Comparison of ENCODE assay signal across 18 cellular contexts in the genomic region with DNA sequence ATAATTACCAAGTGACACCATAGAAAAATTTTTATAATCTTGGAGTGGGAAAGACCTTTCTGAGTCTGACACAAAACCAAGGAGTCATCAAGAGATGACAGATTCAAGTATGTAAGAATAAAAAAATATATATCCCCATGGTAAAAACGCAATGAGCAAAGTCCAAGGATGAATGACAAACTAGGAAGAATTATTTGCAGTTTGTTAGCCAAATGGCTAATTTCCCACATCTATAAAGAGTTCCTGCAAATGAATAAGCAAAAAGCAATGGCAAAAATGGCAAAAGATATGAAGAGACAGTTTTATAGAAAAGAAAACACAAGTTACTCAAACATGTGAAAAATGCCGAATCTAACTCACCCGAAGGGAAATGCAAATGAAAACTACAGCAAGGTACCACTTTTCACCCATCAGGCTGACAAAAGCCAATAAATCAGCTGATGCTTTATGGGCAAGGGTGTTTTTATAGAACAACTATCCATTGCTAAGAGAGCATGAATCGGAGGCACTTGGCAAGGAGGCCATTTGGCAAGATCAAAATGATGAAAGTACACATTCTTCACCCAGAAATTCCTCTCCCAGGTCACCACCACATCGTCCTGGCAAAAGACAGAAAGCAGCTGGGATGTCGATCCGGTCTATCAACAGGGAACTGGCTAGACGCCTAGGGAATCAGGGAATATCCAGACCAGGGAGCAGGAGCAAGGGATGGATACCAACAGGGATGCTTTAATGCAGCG. TPM values are rescaled to one million over a fixed set of nuclear protein-coding genes. Genes with fewer than 3 reads are reported as not detected.
DNase-seq lines count a peak whose midpoint lies in the region; ATAC-seq lines count a peak whose summit lies in the region.
"Had no signal": no experiment of that assay in that cellular context is flagged by ENCODE, and none has a peak within 500 bp of the region (broad histone marks: within the 10 kb centered on the region; RNA-seq: fewer than 3 reads in every experiment).

No MANE protein-coding gene starts in this region.

- H3K27ac ChIP-seq in neuronal stem cell (replicated peaks; ENCODE audit: low read length): no peak overlapping the region
- H3K27ac ChIP-seq: parathyroid adenoma, testis, WERI-Rb-1 had no signal

- no peak overlapping the region for H2AFZ ChIP-seq in neuronal stem cell (ENCODE audit: low read length)
- H2AFZ ChIP-seq: parathyroid adenoma had no signal

- no CpG with 5 or more reads among the region's 9 CpGs for WGBS in neuronal stem cell (ENCODE audit: extremely low coverage in 2 of 2, insufficient read length in 2 of 2, insufficient replicate concordance in 1 of 2), 2 donors

- no peak overlapping the region for H2AK5ac ChIP-seq in neuronal stem cell (ENCODE audit: low read depth, low read length)

- no peaks in the 10 kb centered on the region for H3K36me3 ChIP-seq in skeletal muscle satellite cell (ENCODE audit: insufficient read depth, low read length)
- H3K36me3 ChIP-seq in neuronal stem cell (replicated peaks in 1 of 2; ENCODE audit: control insufficient read depth in 2 of 2, insufficient read depth in 2 of 2, low read length in 2 of 2): no peaks in the 10 kb centered on the region

- H4K8ac ChIP-seq in neuronal stem cell (ENCODE audit: low read depth, low read length): no peak overlapping the region

- no peak overlapping the region for H4K91ac ChIP-seq in neuronal stem cell (ENCODE audit: low read depth, low read length, poor library complexity)

- H3K4ac ChIP-seq in neuronal stem cell (ENCODE audit: low read length): no peak overlapping the region

- no peak overlapping the region for H3K14ac ChIP-seq in neuronal stem cell (ENCODE audit: low read length)

- H3K4me2 ChIP-seq in skeletal muscle satellite cell (ENCODE audit: low read length): peak overlapping the region; percentile 29
- no peak overlapping the region for H3K4me2 ChIP-seq in neuronal stem cell (ENCODE audit: insufficient read depth, low read length, poor library complexity, severe bottlenecking)

- H2BK5ac ChIP-seq in neuronal stem cell (ENCODE audit: low read length): no peak overlapping the region

- no peak overlapping the region for H3K18ac ChIP-seq in neuronal stem cell (ENCODE audit: low read length)

- H3K4me3 ChIP-seq in skeletal muscle satellite cell (ENCODE audit: low read length): no peak overlapping the region
- no peak overlapping the region for H3K4me3 ChIP-seq in neuronal stem cell (ENCODE audit: low read length in 2 of 2)
- H3K4me3 ChIP-seq: testis had no signal

- H3K4me1 ChIP-seq in skeletal muscle satellite cell (ENCODE audit: control insufficient read depth, insufficient read depth, low read length) (peaks cover 11% of the 10 kb centered on the region), neuronal stem cell (ENCODE audit: control insufficient read depth in 2 of 2, insufficient read depth in 1 of 2, low read depth in 1 of 2, low read length in 2 of 2) (peaks cover 0 to 10% of the 10 kb centered on the region in 2 donors)
- H3K4me1 ChIP-seq: parathyroid adenoma had no signal

- ATAC-seq in GM18909 (IDR thresholded peaks at IDR 0.05; ENCODE audit: poor library complexity, unreplicated experiment): no peak
- ATAC-seq in HG03378 (IDR thresholded peaks at IDR 0.05; ENCODE audit: unreplicated experiment): no peak
- ATAC-seq: PC-3 had no signal

- H3K79me1 ChIP-seq in neuronal stem cell (ENCODE audit: low read depth, low read length): peaks cover 2% of the 10 kb centered on the region

- H2BK120ac ChIP-seq in neuronal stem cell (ENCODE audit: low read depth, low read length): no peak overlapping the region

- no peak overlapping the region for H2BK15ac ChIP-seq in neuronal stem cell (ENCODE audit: low read length)

- H2BK12ac ChIP-seq in neuronal stem cell (ENCODE audit: low read length): no peak overlapping the region

- no peak overlapping the region for H3K23ac ChIP-seq in neuronal stem cell (ENCODE audit: low read depth, low read length, poor library complexity)

- DNase-seq in DMS79 (lab: John Stamatoyannopoulos, UW) (peak; percentile 48), NCI-H69 (lab: John Stamatoyannopoulos, UW) (peak; percentile 58), fibroblast of gingiva (ENCODE audit: low read depth) (peak; percentile 74), neuronal stem cell (ENCODE audit: low spot score) (no peak), LoVo (ENCODE audit: low spot score) (no peak)
- DNase-seq: activated naive CD4-positive, alpha-beta T cell; CD4-positive, CD25-positive, alpha-beta regulatory T cell; endodermal cell; kidney; NCI-H1417 treated with DMSO at 0.1 percent for 48 hours; NCI-H2227 treated with DMSO at 0.1 percent for 48 hours; PC-3; testis; WERI-Rb-1 had no signal

- H3K9me3 ChIP-seq in skeletal muscle satellite cell (replicated peaks; ENCODE audit: low read length): no peaks in the 10 kb centered on the region
- H3K9me3 ChIP-seq in neuronal stem cell (replicated peaks in 1 of 2; ENCODE audit: control insufficient read depth in 2 of 2, insufficient read depth in 1 of 2, low read depth in 1 of 2, low read length in 2 of 2): no peaks in the 10 kb centered on the region
- H3K9me3 ChIP-seq: testis had no signal

- H3K27me3 ChIP-seq in skeletal muscle satellite cell (ENCODE audit: control insufficient read depth, insufficient read depth, low read length) (no peaks in the 10 kb centered on the region), neuronal stem cell (ENCODE audit: control insufficient read depth in 3 of 3, insufficient read depth in 3 of 3, low read depth in 1 of 3, low read length in 3 of 3) (peaks cover 0 to 45% (median 0%) of the 10 kb centered on the region in 3 experiments)
- H3K27me3 ChIP-seq: testis had no signal

- H3K9ac ChIP-seq in skeletal muscle satellite cell (ENCODE audit: low read depth, low read length) (no peak overlapping the region), neuronal stem cell (ENCODE audit: low read depth, low read length, poor library complexity) (no peak overlapping the region)
- H3K9ac ChIP-seq: parathyroid adenoma had no signal

RNA-seq across cellular contexts. Expression of a gene that starts 21.1 kb away (rescaled TPM):
- 1.5 and 3.5 TPM in 2 replicates for total RNA-seq in skeletal muscle satellite cell (2012; rRNA removed)
- polyA plus RNA-seq in neuronal stem cell (2013, experiment 1 of 2): 1.2 TPM
- polyA plus RNA-seq in neuronal stem cell (2013, experiment 2 of 2): 1.5 TPM

RNA-seq across cellular contexts. Expression of a gene that starts 54.8 kb away (rescaled TPM):
- total RNA-seq in skeletal muscle satellite cell (2012; rRNA removed): 1,546 and 2,565 TPM in 2 replicates
- 5,741 TPM for polyA plus RNA-seq in neuronal stem cell (2013, experiment 1 of 2)
- polyA plus RNA-seq in neuronal stem cell (2013, experiment 2 of 2): 5,744 TPM

Comparison
In these comparisons a context has a peak if more than half of its experiments do, and no peak if none do; other contexts are left out.
1. DNase-seq: peak in DMS79 (single experiment), NCI-H69 (single experiment) and fibroblast of gingiva (single experiment); none in neuronal stem cell (single experiment) and LoVo (single experiment).